ENCODE assay signal across 21 cellular contexts in the genomic region with DNA sequence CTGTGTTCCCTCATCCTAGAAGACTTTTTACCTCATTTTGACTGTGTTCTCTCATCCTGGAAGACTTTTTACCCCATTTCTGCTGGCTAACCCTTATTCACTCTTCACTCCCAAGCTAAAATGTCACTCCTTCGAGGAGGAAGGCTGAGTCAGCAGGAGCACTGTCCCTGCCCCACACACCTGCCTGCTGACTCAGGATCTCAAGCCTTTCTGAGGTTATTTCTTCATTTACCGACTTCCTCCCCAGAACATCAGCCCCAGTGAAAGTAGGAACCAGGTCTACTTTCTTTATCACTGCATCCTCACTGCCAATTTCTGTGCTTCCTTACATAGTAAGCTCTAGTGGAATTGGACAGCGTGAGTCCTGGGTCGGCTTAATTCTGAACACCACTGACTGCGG.
"Had no signal": no experiment of that assay in that cellular context is flagged by ENCODE, and none has a peak within 500 bp of the region (broad histone marks: within the 10 kb centered on the region; RNA-seq: fewer than 3 reads in every experiment).

No MANE protein-coding gene starts in this region.

- DNase-seq: dorsolateral prefrontal cortex; effector CD4-positive, alpha-beta T cell; left ventricle myocardium superior; lower lobe of right lung; mucosa of descending colon; naive B cell; pancreas; sigmoid colon; stimulated activated CD4-positive, alpha-beta T cell treated with anti-CD3 and anti-CD28 coated beads, Interleukin-2, amount 100 ng/mL, for 24 hours; stimulated activated CD4-positive, alpha-beta T cell treated with anti-CD3 and anti-CD28 coated beads, Interleukin-4, amount 100 ng/mL, for 24 hours; stimulated activated naive CD8-positive, alpha-beta T cell treated with anti-CD3 and anti-CD28 coated beads, Interleukin-15, Interleukin-2, amounts not matched to agents 100 U/mL and 50 U/mL, for 24 hours; testis; tibial artery had no signal

- H3K27ac ChIP-seq: dorsolateral prefrontal cortex, lower lobe of right lung, neutrophil, pancreas, prostate gland, right atrium auricular region, sigmoid colon, testis, tibial artery had no signal

- H3K4me3 ChIP-seq: dorsolateral prefrontal cortex, lower lobe of right lung, mucosa of descending colon, pancreas, prostate gland, right atrium auricular region, sigmoid colon, testis, tibial artery had no signal

- FAIRE-seq: colon, frontal cortex, keratinocyte, pancreas had no signal

- H3K27me3 ChIP-seq: dorsolateral prefrontal cortex, neutrophil, pancreas, right atrium auricular region, sigmoid colon, testis had no signal

- H3K36me3 ChIP-seq: lower lobe of right lung, neutrophil, pancreas, prostate gland, right atrium auricular region, sigmoid colon, tibial artery had no signal

- ATAC-seq: left ventricle myocardium superior; lower lobe of right lung; mucosa of descending colon; natural killer cell treated with Interleukin-12 subunit alpha and Interleukin-12 subunit beta and Interleukin-15 and Interleukin-18, amount 100 ng/mL, for 72 hours; pancreas; stimulated activated memory B cell treated with anti-CD40 and anti-IgM and Interleukin-4, amounts not matched to agents 10 μg/mL and 1 μg/mL and 100 μg/mL, for 72 hours; stimulated activated naive CD8-positive, alpha-beta T cell treated with anti-CD3 and anti-CD28 coated beads, Interleukin-15, Interleukin-2, amounts not matched to agents 100 U/mL and 50 U/mL, for 24 hours had no signal

- H3K9me3 ChIP-seq: lower lobe of right lung, mucosa of descending colon, neutrophil, pancreas, prostate gland, right atrium auricular region, sigmoid colon, testis, tibial artery had no signal

- H3K4me1 ChIP-seq: lower lobe of right lung, pancreas, prostate gland, right atrium auricular region, sigmoid colon, testis, tibial artery had no signal
